1 cellular context compared by ENCODE assay signal in genomic region chr12:47876404-47876960, GRCh38.
TF ChIP-seq lines count a peak whose summit lies in the region.

No MANE protein-coding gene starts in this region.

TF ChIP-seq in H1, 55 proteins besides CTCF, POLR2A, EP300 and RAD21:
- TF ChIP-seq CBX8 (IDR thresholded peaks at IDR 0.05; ENCODE audit: borderline replicate concordance, low read depth, low read length) (no peak), SIN3A (conservative IDR thresholded peaks at IDR 0.05 in 1 of 2, IDR thresholded peaks at IDR 0.05 in 1 of 2; ENCODE audit: low read depth in 1 of 2, low read length in 2 of 2) (no peak), BACH1 (IDR thresholded peaks at IDR 0.05; ENCODE audit: low read length) (no peak)
